Comparison of ENCODE assay signal across 17 cellular contexts in genomic region chr22:29009148-29009547, GRCh38. TPM values are rescaled to one million over a fixed set of nuclear protein-coding genes. Genes with fewer than 3 reads are reported as not detected.
"Had no signal": no experiment of that assay in that cellular context is flagged by ENCODE, and none has a peak within 500 bp of the region (broad histone marks: within the 10 kb centered on the region; RNA-seq: fewer than 3 reads in every experiment).

No MANE protein-coding gene starts in this region.

- DNase-seq: activated CD4-positive, alpha-beta T cell treated with anti-CD3 and anti-CD28 coated beads for 48 hours; activated naive CD4-positive, alpha-beta T cell treated with anti-CD3 and anti-CD28 coated beads for 36 hours; effector memory CD4-positive, alpha-beta T cell; hypothalamus; psoas muscle; SK-N-SH; stimulated activated CD4-positive, alpha-beta T cell treated with anti-CD3 and anti-CD28 coated beads, Interleukin-2, amount 100 ng/mL, for 48 hours; stimulated activated naive CD8-positive, alpha-beta T cell treated with anti-CD3 and anti-CD28 coated beads, Interleukin-15, Interleukin-2, amounts not matched to agents 100 U/mL and 50 U/mL, for 24 hours; T-helper 1 cell; uterus; WERI-Rb-1 had no signal

- H3K9me3 ChIP-seq: gastroesophageal sphincter, psoas muscle, SK-N-SH, uterus had no signal

- H3K36me3 Mint-ChIP-seq: natural killer cell treated with Interleukin-12 subunit alpha and Interleukin-12 subunit beta and Interleukin-15 and Interleukin-18, amount 100 ng/mL, for 72 hours had no signal

- H3K4me3 Mint-ChIP-seq: activated naive CD4-positive, alpha-beta T cell treated with anti-CD3 and anti-CD28 coated beads for 36 hours; natural killer cell treated with Interleukin-12 subunit alpha and Interleukin-12 subunit beta and Interleukin-15 and Interleukin-18, amount 100 ng/mL, for 72 hours had no signal

- H3K4me2 ChIP-seq: SK-N-SH had no signal

- H3K9me3 Mint-ChIP-seq: activated naive CD4-positive, alpha-beta T cell treated with anti-CD3 and anti-CD28 coated beads for 36 hours; natural killer cell treated with Interleukin-12 subunit alpha and Interleukin-12 subunit beta and Interleukin-15 and Interleukin-18, amount 100 ng/mL, for 72 hours had no signal

- H3K9ac ChIP-seq: SK-N-SH had no signal

- H3K27ac ChIP-seq: gastroesophageal sphincter, psoas muscle, WERI-Rb-1 had no signal

- ATAC-seq: gastroesophageal sphincter; natural killer cell treated with Interleukin-12 subunit alpha and Interleukin-12 subunit beta and Interleukin-15 and Interleukin-18, amount 100 ng/mL, for 72 hours; psoas muscle; stimulated activated naive CD8-positive, alpha-beta T cell treated with anti-CD3 and anti-CD28 coated beads, Interleukin-15, Interleukin-2, amounts not matched to agents 100 U/mL and 50 U/mL, for 24 hours had no signal

- H3K36me3 ChIP-seq: gastroesophageal sphincter, uterus, WERI-Rb-1 had no signal

- H3K4me3 ChIP-seq: gastroesophageal sphincter, psoas muscle, uterus had no signal

- H3K27ac Mint-ChIP-seq: activated naive CD4-positive, alpha-beta T cell treated with anti-CD3 and anti-CD28 coated beads for 36 hours; natural killer cell treated with Interleukin-12 subunit alpha and Interleukin-12 subunit beta and Interleukin-15 and Interleukin-18, amount 100 ng/mL, for 72 hours had no signal

- H3K27me3 ChIP-seq: gastroesophageal sphincter, uterus had no signal

RNA-seq across cellular contexts. Expression of gene C22orf31, which starts 52.5 kb away (rescaled TPM):
- total RNA-seq: activated naive CD4-positive, alpha-beta T cell treated with anti-CD3 and anti-CD28 coated beads for 36 hours; gastroesophageal sphincter; lung microvascular endothelial cell; natural killer cell treated with Interleukin-12 subunit alpha and Interleukin-12 subunit beta and Interleukin-15 and Interleukin-18, amount 100 ng/mL, for 72 hours; osteoblast; psoas muscle; temporal lobe; uterus had no signal
- polyA plus RNA-seq: fibroblast of lung, psoas muscle, SK-N-SH had no signal
